18 cellular contexts compared by ENCODE assay signal in genomic region chr11:36065436-36065835, GRCh38.
DNase-seq lines count a peak whose midpoint lies in the region; ATAC-seq and TF ChIP-seq lines count a peak whose summit lies in the region.
"Had no signal": no experiment of that assay in that cellular context is flagged by ENCODE, and none has a peak within 500 bp of the region (broad histone marks: within the 10 kb centered on the region; RNA-seq: fewer than 3 reads in every experiment).

No MANE protein-coding gene starts in this region.

- no peak overlapping the region for H2AFZ ChIP-seq in mammary epithelial cell (ENCODE audit: low read depth, low read length)
- no peak overlapping the region for H2AFZ ChIP-seq in mesenchymal stem cell (ENCODE audit: low read depth, low read length)

- no peak overlapping the region for H3K18ac ChIP-seq in mesenchymal stem cell (ENCODE audit: low read depth in 1 of 2, low read length in 2 of 2)

- H3K4me3 Mint-ChIP-seq in activated naive CD8-positive, alpha-beta T cell treated with anti-CD3 and anti-CD28 coated beads for 36 hours = no peak overlapping the region
- H3K4me3 Mint-ChIP-seq: CD14-positive monocyte had no signal

- no peaks in the 10 kb centered on the region for H3K79me1 ChIP-seq in mesenchymal stem cell (replicated peaks; ENCODE audit: low read length, poor library complexity, severe bottlenecking)

- TF ChIP-seq CTCF in mammary epithelial cell (conservative IDR thresholded peaks at IDR 0.05 in 1 of 2, IDR thresholded peaks at IDR 0.05 in 1 of 2; ENCODE audit: extremely low read depth in 1 of 2, insufficient read depth in 1 of 2, low read depth in 1 of 2, low read length in 2 of 2) (no peak), breast epithelium (IDR thresholded peaks at IDR 0.05) (no peak), choroid plexus epithelial cell (conservative IDR thresholded peaks at IDR 0.05; ENCODE audit: low read depth, low read length) (no peak)

- intact Hi-C loops in mammary epithelial cell (cut with micrococcal nuclease) = loop anchor here (5.0 kb wide), 1 partner anchor 353 kb away; no protein-coding TSS in a partner anchor
- intact Hi-C loops in breast epithelium (cut with DNase I; ENCODE audit: low total_unique reads) = loop anchor here (5.0 kb wide), 1 partner anchor 597 kb away; no protein-coding TSS in a partner anchor

- H3K9me3 ChIP-seq in mammary epithelial cell (replicated peaks; ENCODE audit: insufficient read depth, low read length) (peaks cover 4% of the 10 kb centered on the region), breast epithelium (peaks cover 0 to 4% of the 10 kb centered on the region in 2 donors), mesenchymal stem cell (ENCODE audit: control insufficient read depth, low read length) (peaks cover 6% of the 10 kb centered on the region)

- H3K4me3 ChIP-seq in mammary epithelial cell (replicated peaks in 1 of 3; ENCODE audit: insufficient read depth in 1 of 3, low read depth in 2 of 3, low read length in 3 of 3) (no peak overlapping the region), breast epithelium (no peak overlapping the region), choroid plexus epithelial cell (ENCODE audit: low read depth, low read length) (no peak overlapping the region), mesenchymal stem cell (ENCODE audit: insufficient read depth in 1 of 2, low read depth in 1 of 2, low read length in 2 of 2) (peak overlapping the region in 1 of 2 experiments; percentile 4)
- H3K4me3 ChIP-seq: SK-N-MC had no signal

- peaks cover 5% of the 10 kb centered on the region for H3K9me3 Mint-ChIP-seq in activated naive CD8-positive, alpha-beta T cell treated with anti-CD3 and anti-CD28 coated beads for 36 hours

- no peak overlapping the region for H3K14ac ChIP-seq in mesenchymal stem cell (ENCODE audit: low read length in 2 of 2)

- no peak overlapping the region for H2BK5ac ChIP-seq in mesenchymal stem cell (ENCODE audit: low read depth, low read length, poor library complexity, severe bottlenecking)

- no peak overlapping the region for H3K23ac ChIP-seq in mesenchymal stem cell (ENCODE audit: low read length in 2 of 2)

- no peak overlapping the region for H3K27ac ChIP-seq in mammary epithelial cell (ENCODE audit: insufficient read depth, low read depth, low read length)
- no peak overlapping the region for H3K27ac ChIP-seq in breast epithelium
- H3K27ac ChIP-seq in mesenchymal stem cell (ENCODE audit: low read length, poor library complexity, severe bottlenecking) = no peak overlapping the region
- H3K27ac ChIP-seq: 22Rv1, SK-N-MC had no signal

- no peak overlapping the region for H4K91ac ChIP-seq in mesenchymal stem cell (ENCODE audit: low read length)

- H3K36me3 ChIP-seq in mammary epithelial cell (ENCODE audit: insufficient read depth, low read length) = no peaks in the 10 kb centered on the region
- no peaks in the 10 kb centered on the region for H3K36me3 ChIP-seq in breast epithelium
- no peaks in the 10 kb centered on the region for H3K36me3 ChIP-seq in mesenchymal stem cell (ENCODE audit: control insufficient read depth in 1 of 2, insufficient read depth in 2 of 2, low read depth in 1 of 2, low read length in 2 of 2)

- H3K9ac ChIP-seq in mammary epithelial cell (ENCODE audit: insufficient read depth, low read length) (no peak overlapping the region), mesenchymal stem cell (ENCODE audit: low read length) (no peak overlapping the region)

- no peaks in the 10 kb centered on the region for H3K4me1 Mint-ChIP-seq in activated naive CD8-positive, alpha-beta T cell treated with anti-CD3 and anti-CD28 coated beads for 36 hours

- in situ Hi-C loops in mammary epithelial cell (cut with MboI; ENCODE audit: low sequenced_read_pairs in 2 of 2) = loop anchor here in 1 of 2 donors (25.0 kb wide), 2 partner anchors 197 to 453 kb away; partner anchors contain the start of gene FJX1

- no peaks in the 10 kb centered on the region for H3K36me3 Mint-ChIP-seq in activated naive CD8-positive, alpha-beta T cell treated with anti-CD3 and anti-CD28 coated beads for 36 hours

- H3K4me2 ChIP-seq in mammary epithelial cell (ENCODE audit: insufficient read depth, low read depth, low read length) (no peak overlapping the region), mesenchymal stem cell (ENCODE audit: low read length, poor library complexity, severe bottlenecking) (no peak overlapping the region)

- no peak overlapping the region for H2BK120ac ChIP-seq in mesenchymal stem cell (ENCODE audit: low read depth, low read length)

- no TSS peak for BruUV-seq in mammary epithelial cell (replicated peaks; lab: Mats Ljungman, UMichigan)

- H3K27me3 ChIP-seq in mammary epithelial cell (ENCODE audit: insufficient read depth, low read length) (no peaks in the 10 kb centered on the region), breast epithelium (no peaks in the 10 kb centered on the region), mesenchymal stem cell (ENCODE audit: control insufficient read depth in 1 of 2, insufficient read depth in 1 of 2, low read length in 2 of 2) (no peaks in the 10 kb centered on the region)

- no peak for ATAC-seq in stimulated activated naive CD8-positive, alpha-beta T cell treated with anti-CD3 and anti-CD28 coated beads, Interleukin-15, Interleukin-2, amounts not matched to agents 100 U/mL and 50 U/mL, for 24 hours
- ATAC-seq: HCT116, Panc1, Right ventricle myocardium inferior had no signal

- H2AK5ac ChIP-seq in mesenchymal stem cell (ENCODE audit: low read length, severe bottlenecking) = no peak overlapping the region

- CTCF ChIA-PET in mammary epithelial cell (lab: Charles Lee; ENCODE audit: low non-redundant PET) = no interaction called here

- no peak overlapping the region for H3K27ac Mint-ChIP-seq in activated naive CD8-positive, alpha-beta T cell treated with anti-CD3 and anti-CD28 coated beads for 36 hours
- H3K27ac Mint-ChIP-seq: CD14-positive monocyte had no signal

- dilution Hi-C loops in mammary epithelial cell (cut with HindIII; ENCODE audit: low sequenced_read_pairs) = no loop called here

- 94% methylated on average over 2 of the region's 2 CpGs for WGBS in mammary epithelial cell (ENCODE audit: low coverage, missing lambda C conversion rate)
- 100% methylated on average over 1 of the region's 2 CpGs for WGBS in mesenchymal stem cell

- H3K27me3 Mint-ChIP-seq in activated naive CD8-positive, alpha-beta T cell treated with anti-CD3 and anti-CD28 coated beads for 36 hours = no peaks in the 10 kb centered on the region

- H3K4ac ChIP-seq in mesenchymal stem cell (ENCODE audit: low read depth in 1 of 2, low read length in 2 of 2) = no peak overlapping the region

- H3K4me1 ChIP-seq in mammary epithelial cell (ENCODE audit: insufficient read depth, low read length) (no peaks in the 10 kb centered on the region), breast epithelium (no peaks in the 10 kb centered on the region), mesenchymal stem cell (ENCODE audit: control insufficient read depth, insufficient read depth, low read depth, low read length) (no peaks in the 10 kb centered on the region)

- no peaks in the 10 kb centered on the region for H4K20me1 ChIP-seq in mammary epithelial cell (ENCODE audit: insufficient read depth, low read length)

- H2BK15ac ChIP-seq in mesenchymal stem cell (ENCODE audit: low read depth, poor library complexity, severe bottlenecking) = no peak overlapping the region

- DNase-seq in mammary epithelial cell (peak; percentile 26), breast epithelium (ENCODE audit: low spot score in 2 of 2) (no peak), choroid plexus epithelial cell (ENCODE audit: low read depth) (peak; percentile 72), mesenchymal stem cell (peak; percentile 29), NCI-H1092 (lab: John Stamatoyannopoulos, UW) (no peak), activated gamma-delta T cell (lab: John Stamatoyannopoulos, UW) (no peak)
- DNase-seq in activated naive CD8-positive, alpha-beta T cell treated with anti-CD3 and anti-CD28 coated beads for 36 hours = no peak
- no peak for DNase-seq in stimulated activated naive CD8-positive, alpha-beta T cell treated with anti-CD3 and anti-CD28 coated beads, Interleukin-15, Interleukin-2, amounts not matched to agents 100 U/mL and 50 U/mL, for 24 hours
- DNase-seq: COR-L47, DMS53, NCI-H146, NCI-H2107 had no signal

- H4K8ac ChIP-seq in mesenchymal stem cell (ENCODE audit: low read length) = no peak overlapping the region

- no peak overlapping the region for H2BK12ac ChIP-seq in mesenchymal stem cell (ENCODE audit: low read length in 2 of 2)

- no peaks in the 10 kb centered on the region for H3K79me2 ChIP-seq in mammary epithelial cell (ENCODE audit: insufficient read depth, low read length)

- TF ChIP-seq POLR2A in breast epithelium (IDR thresholded peaks at IDR 0.05) = no peak

Comparison
In these comparisons a context has a peak if more than half of its experiments do, and no peak if none do; other contexts are left out.
1. DNase-seq: peak in mammary epithelial cell (single experiment), choroid plexus epithelial cell (single experiment) and mesenchymal stem cell (single experiment); none in breast epithelium (0 of 2), NCI-H1092 (single experiment), activated naive CD8-positive, alpha-beta T cell treated with anti-CD3 and anti-CD28 coated beads for 36 hours (single experiment), activated gamma-delta T cell (single experiment) and stimulated activated naive CD8-positive, alpha-beta T cell treated with anti-CD3 and anti-CD28 coated beads, Interleukin-15, Interleukin-2, amounts not matched to agents 100 U/mL and 50 U/mL, for 24 hours (single experiment).